Comparison of ENCODE assay signal across 24 cellular contexts in genomic region chr5:137935694-137936093, GRCh38. TPM values are rescaled to one million over a fixed set of nuclear protein-coding genes. Genes with fewer than 3 reads are reported as not detected.
DNase-seq lines count a peak whose midpoint lies in the region; ATAC-seq, FAIRE-seq and TF ChIP-seq lines count a peak whose summit lies in the region.
"Had no signal": no experiment of that assay in that cellular context is flagged by ENCODE, and none has a peak within 500 bp of the region (broad histone marks: within the 10 kb centered on the region; RNA-seq: fewer than 3 reads in every experiment).

No MANE protein-coding gene starts in this region.

- TF ChIP-seq POLR2A in GM12892 (IDR thresholded peaks at IDR 0.05; ENCODE audit: low read depth, low read length) = no peak
- no peak for TF ChIP-seq POLR2A in transverse colon (IDR thresholded peaks at IDR 0.05)

- no peaks in the 10 kb centered on the region for H3K9me3 Mint-ChIP-seq in activated T-helper 17 cell treated with anti-CD3 and anti-CD28 coated beads, Interleukin-2, amount 50 U/mL, for 72 hours
- H3K9me3 Mint-ChIP-seq in memory B cell = no peaks in the 10 kb centered on the region
- H3K9me3 Mint-ChIP-seq: activated CD4-positive, alpha-beta T cell treated with anti-CD3 and anti-CD28 coated beads, Interleukin-2, amount 10 ng/mL, durations not matched to agents 24 days and 14 days; CD14-positive monocyte; T-helper 2 cell treated with Interferon-gamma antibody and Interleukin-4, amounts not matched to agents 5 μg/mL and 100 μg/mL, for 36 hours had no signal

- H3K9me3 ChIP-seq in upper lobe of right lung (no peaks in the 10 kb centered on the region), transverse colon (no peaks in the 10 kb centered on the region)
- H3K9me3 ChIP-seq: SK-N-SH had no signal

- peak; percentile 36 for FAIRE-seq in GM12892 (lab: Jason Lieb, UNC)
- FAIRE-seq: keratinocyte, small intestine had no signal

- peaks cover 17% of the 10 kb centered on the region for H3K4me1 Mint-ChIP-seq in activated T-helper 17 cell treated with anti-CD3 and anti-CD28 coated beads, Interleukin-2, amount 50 U/mL, for 72 hours
- H3K4me1 Mint-ChIP-seq in memory B cell = peaks cover 7% of the 10 kb centered on the region
- H3K4me1 Mint-ChIP-seq: CD14-positive monocyte had no signal

- ATAC-seq in activated T-helper 17 cell treated with anti-CD3 and anti-CD28 coated beads, Interleukin-2, amount 50 U/mL, for 72 hours (replicated peaks) = no peak
- ATAC-seq in memory B cell (ENCODE audit: low read depth) = peak; percentile 14
- no peak for ATAC-seq in HG03196 (IDR thresholded peaks at IDR 0.05; ENCODE audit: unreplicated experiment)
- ATAC-seq in upper lobe of right lung = no peak

- H3K4me1 ChIP-seq in upper lobe of right lung (no peaks in the 10 kb centered on the region), transverse colon (peaks cover 0 to 19% (median 9%) of the 10 kb centered on the region in 4 donors)

- intact Hi-C loops in upper lobe of right lung (cut with DNase I) = no loop called here
- intact Hi-C loops in transverse colon (cut with DNase I; ENCODE audit: low total_unique reads) = no loop called here

- peak overlapping the region; percentile 32 for H3K27ac Mint-ChIP-seq in activated T-helper 17 cell treated with anti-CD3 and anti-CD28 coated beads, Interleukin-2, amount 50 U/mL, for 72 hours
- peak overlapping the region; percentile 85 for H3K27ac Mint-ChIP-seq in memory B cell
- H3K27ac Mint-ChIP-seq: activated CD4-positive, alpha-beta T cell treated with anti-CD3 and anti-CD28 coated beads, Interleukin-2, amount 10 ng/mL, durations not matched to agents 24 days and 14 days; T-helper 2 cell treated with Interferon-gamma antibody and Interleukin-4, amounts not matched to agents 5 μg/mL and 100 μg/mL, for 36 hours had no signal

- no peaks in the 10 kb centered on the region for H3K27me3 Mint-ChIP-seq in activated T-helper 17 cell treated with anti-CD3 and anti-CD28 coated beads, Interleukin-2, amount 50 U/mL, for 72 hours
- no peaks in the 10 kb centered on the region for H3K27me3 Mint-ChIP-seq in memory B cell
- H3K27me3 Mint-ChIP-seq: activated CD4-positive, alpha-beta T cell treated with anti-CD3 and anti-CD28 coated beads, Interleukin-2, amount 10 ng/mL, durations not matched to agents 24 days and 14 days had no signal

- peaks cover 39% of the 10 kb centered on the region for H3K36me3 Mint-ChIP-seq in activated T-helper 17 cell treated with anti-CD3 and anti-CD28 coated beads, Interleukin-2, amount 50 U/mL, for 72 hours (ENCODE audit: low read depth)
- H3K36me3 Mint-ChIP-seq in memory B cell = peaks cover 22% of the 10 kb centered on the region

- no peak overlapping the region for H3K4me3 ChIP-seq in upper lobe of right lung
- H3K4me3 ChIP-seq in transverse colon = no peak overlapping the region
- H3K4me3 ChIP-seq: lung had no signal

- no peak for TF ChIP-seq EP300 in transverse colon (IDR thresholded peaks at IDR 0.05; ENCODE audit: low read depth)

- in situ Hi-C loops in transverse colon (cut with MboI; ENCODE audit: low pct_ligation_motif_present in 1 of 4, low pct_unique_long_range_greater_than_20kb in 1 of 4, low sequenced_read_pairs in 3 of 4) = no loop called here

- 61 to 92% methylated on average over 3 of the region's 3 CpGs for WGBS in transverse colon (ENCODE audit: low coverage in 1 of 2), 2 donors

- H3K36me3 ChIP-seq in upper lobe of right lung = peaks cover 43% of the 10 kb centered on the region
- peaks cover 0 to 22% (median 12%) of the 10 kb centered on the region in 4 donors for H3K36me3 ChIP-seq in transverse colon

- no peaks in the 10 kb centered on the region for H3K27me3 ChIP-seq in upper lobe of right lung
- no peaks in the 10 kb centered on the region for H3K27me3 ChIP-seq in transverse colon
- H3K27me3 ChIP-seq: brain microvascular endothelial cell had no signal

- TF ChIP-seq CTCF in C4-2B (conservative IDR thresholded peaks at IDR 0.05) (0 out of 2 replicates have a peak, but pooled peaks have one; percentile 3), upper lobe of right lung (IDR thresholded peaks at IDR 0.05) (no peak), transverse colon (IDR thresholded peaks at IDR 0.05) (no peak)

- no peak for DNase-seq in GM12892 (ENCODE audit: insufficient read length)
- DNase-seq in memory B cell (ENCODE audit: low spot score in 2 of 2) = no peak
- DNase-seq in upper lobe of right lung = no peak
- DNase-seq in transverse colon = no peak
- DNase-seq: activated CD4-positive, alpha-beta T cell treated with anti-CD3 and anti-CD28 coated beads, Interleukin-2, amount 10 ng/mL, durations not matched to agents 24 days and 14 days; activated effector memory CD4-positive, alpha-beta T cell treated with Interleukin-2 at 50 U/mL for 16 hours; brain microvascular endothelial cell; cortex of kidney; NCI-H2029 treated with DMSO at 0.1 percent for 48 hours; NCI-H82; nucleus accumbens; SK-N-SH; small intestine; stimulated activated CD4-positive, alpha-beta T cell treated with anti-CD3 and anti-CD28 coated beads, Interleukin-1b, Interleukin-23, amount 100 ng/mL, for 48 hours had no signal

- H3K27ac ChIP-seq in C4-2B (no peak overlapping the region), upper lobe of right lung (no peak overlapping the region), transverse colon (no peak overlapping the region)
- H3K27ac ChIP-seq: brain microvascular endothelial cell, RWPE1, VCaP had no signal

- H3K4me3 Mint-ChIP-seq in activated T-helper 17 cell treated with anti-CD3 and anti-CD28 coated beads, Interleukin-2, amount 50 U/mL, for 72 hours = no peak overlapping the region
- H3K4me3 Mint-ChIP-seq in memory B cell = no peak overlapping the region
- H3K4me3 Mint-ChIP-seq: activated CD4-positive, alpha-beta T cell treated with anti-CD3 and anti-CD28 coated beads, Interleukin-2, amount 10 ng/mL, durations not matched to agents 24 days and 14 days; CD14-positive monocyte; T-helper 2 cell treated with Interferon-gamma antibody and Interleukin-4, amounts not matched to agents 5 μg/mL and 100 μg/mL, for 36 hours had no signal

RNA-seq across cellular contexts. Expression of gene PKD2L2, which starts 46.4 kb away (rescaled TPM):
- 0.68 TPM for polyA plus RNA-seq in GM12892 (2012; ENCODE audit: missing spikeins)
- total RNA-seq in activated T-helper 17 cell treated with anti-CD3 and anti-CD28 coated beads, Interleukin-2, amount 50 U/mL, for 72 hours = under 1 TPM in 1 of 2 donors, not detected in 1; 0.30 TPM
- total RNA-seq in upper lobe of right lung (not detected), transverse colon (not detected)
- total RNA-seq: activated CD4-positive, alpha-beta T cell treated with anti-CD3 and anti-CD28 coated beads, Interleukin-2, amount 10 ng/mL, durations not matched to agents 24 days and 14 days; fibroblast of lung; lung had no signal
- polyA plus RNA-seq: fibroblast of lung, keratinocyte, small intestine had no signal
